Comparison of ENCODE assay signal across 8 cellular contexts in genomic region chr7:50791921-50792341, GRCh38. TPM values are rescaled to one million over a fixed set of nuclear protein-coding genes. Genes with fewer than 3 reads are reported as not detected.
DNase-seq lines count a peak whose midpoint lies in the region; TF ChIP-seq lines count a peak whose summit lies in the region.

No MANE protein-coding gene starts in this region.

- H3K36me3 ChIP-seq in H7 (replicated peaks; ENCODE audit: control insufficient read depth, insufficient read depth, low read length): peaks cover 2% of the 10 kb centered on the region; the same call in 1 of the 2 replicates
- no peaks in the 10 kb centered on the region for H3K36me3 ChIP-seq in SJSA1
- H3K36me3 ChIP-seq in rectal smooth muscle tissue (ENCODE audit: control insufficient read depth, insufficient read depth, low read length): no peaks in the 10 kb centered on the region
- H3K36me3 ChIP-seq in BE2C: no peaks in the 10 kb centered on the region

- no peak for TF ChIP-seq CTCF in BE2C (IDR thresholded peaks at IDR 0.05; ENCODE audit: low read depth, low read length)

- H3K27me3 ChIP-seq in H7 (ENCODE audit: control insufficient read depth, insufficient read depth, low read length): peaks cover 19% of the 10 kb centered on the region
- H3K27me3 ChIP-seq in SJSA1 (replicated peaks): peaks cover 12% of the 10 kb centered on the region
- H3K27me3 ChIP-seq in rectal smooth muscle tissue (ENCODE audit: control insufficient read depth, insufficient read depth, low read length): no peaks in the 10 kb centered on the region
- peaks cover 74% of the 10 kb centered on the region for H3K27me3 ChIP-seq in BE2C

- DNase-seq in H7: no peak
- no peak for DNase-seq in SJSA1 (ENCODE audit: low read depth in 1 of 2, low spot score in 2 of 2)
- peak; percentile 46 for DNase-seq in fibroblast of peridontal ligament (ENCODE audit: extremely low read depth)
- no peak for DNase-seq in SK-N-DZ (ENCODE audit: low spot score)
- no peak for DNase-seq in DMS114 treated with DMSO at 0.1 percent for 48 hours (lab: John Stamatoyannopoulos, UW; ENCODE audit: unreplicated experiment)
- no peak for DNase-seq in OCI-M2 (lab: John Stamatoyannopoulos, UW; ENCODE audit: unreplicated experiment)
- no peak for DNase-seq in BE2C

- no peak overlapping the region for H3K9ac ChIP-seq in rectal smooth muscle tissue (ENCODE audit: low read length)

- peak overlapping the region; percentile 58 for H3K4me3 ChIP-seq in H7 (ENCODE audit: insufficient read depth, low read depth, low read length)
- peak overlapping the region; percentile 45 for H3K4me3 ChIP-seq in SJSA1
- H3K4me3 ChIP-seq in rectal smooth muscle tissue (ENCODE audit: low read length): peak overlapping the region; percentile 77
- H3K4me3 ChIP-seq in BE2C (ENCODE audit: low read depth, low read length): no peak overlapping the region

- H3K27ac ChIP-seq in SJSA1: no peak overlapping the region
- H3K27ac ChIP-seq in rectal smooth muscle tissue (ENCODE audit: low read depth, low read length): peak overlapping the region; percentile 57

- H3K9me3 ChIP-seq in SJSA1 (replicated peaks) (peaks cover 5% of the 10 kb centered on the region; the same call in 1 of the 2 replicates), BE2C (no peaks in the 10 kb centered on the region)

- H3K4me1 ChIP-seq in SJSA1 (replicated peaks) (peaks cover 8% of the 10 kb centered on the region; the same call in 1 of the 2 replicates), rectal smooth muscle tissue (ENCODE audit: control insufficient read depth, insufficient read depth, low read length) (peaks cover 13% of the 10 kb centered on the region), BE2C (no peaks in the 10 kb centered on the region)

RNA-seq across cellular contexts. Expression of gene GRB10, which starts 9.2 kb away (rescaled TPM):
- 92.9 and 110 TPM in 2 replicates for total RNA-seq in H7 (2014; rRNA removed; shearing (Covaris generic))
- 1.3 and 3.3 TPM in 2 replicates for total RNA-seq in SJSA1 (2014; rRNA removed; shearing (Covaris generic))
- 3.9 and 5.5 TPM in 2 replicates for polyA plus RNA-seq in SK-N-DZ (2014; cell fraction: cytosol; rRNA removed)
- polyA plus RNA-seq in SK-N-DZ (2014; cell fraction: nucleus; rRNA removed): 7.1 and 7.8 TPM in 2 replicates
- polyA plus RNA-seq in BE2C (2012; ENCODE audit: insufficient read depth, insufficient read length, low read depth): 0.82 TPM

Comparison
In these comparisons a context has a peak if more than half of its experiments do, and no peak if none do; other contexts are left out.
1. RNA of gene GRB10, which starts 9.2 kb away (total RNA-seq): 92.9 to 110 TPM in H7; 1.3 to 3.3 TPM in SJSA1; every median in the first group is over 10 times any median in the second.